In genomic region chr13:102845630-102846260, GRCh38 we compare ENCODE assay signal across 1 cellular context.
TF ChIP-seq lines count a peak whose summit lies in the region.

Gene ERCC5, plus strand, starts transcription at chr13:102846032. Its CDS starts 235 bp downstream, at chr13:102846267.

TF ChIP-seq in K562, 482 proteins besides CTCF, POLR2A, EP300 and RAD21 (continued from another document):
- no peak for TF ChIP-seq ZBTB2 (IDR thresholded peaks at IDR 0.05)
- no peak for TF ChIP-seq ZNF12 (CRISPR knock-in tag; IDR thresholded peaks at IDR 0.05)
- TF ChIP-seq HOXB6 (CRISPR knock-in tag; IDR thresholded peaks at IDR 0.05; ENCODE audit: borderline replicate concordance): no peak
- no peak for TF ChIP-seq KLF10 (CRISPR knock-in tag; IDR thresholded peaks at IDR 0.05)
- peak; percentile 91 for TF ChIP-seq ETV1 (tag; conservative IDR thresholded peaks at IDR 0.05; ENCODE audit: low read depth)
- no peak for TF ChIP-seq ZNF77 (CRISPR knock-in tag; IDR thresholded peaks at IDR 0.05)
- TF ChIP-seq SRSF3 (IDR thresholded peaks at IDR 0.05; ENCODE audit: insufficient read depth, low read length): no peak
- TF ChIP-seq HES1 (IDR thresholded peaks at IDR 0.05; ENCODE audit: low read depth): no peak
- no peak for TF ChIP-seq ZNF778 (CRISPR knock-in tag; IDR thresholded peaks at IDR 0.05)
- no peak for TF ChIP-seq SNAPC5 (CRISPR knock-in tag; IDR thresholded peaks at IDR 0.05)
- TF ChIP-seq SIN3B (IDR thresholded peaks at IDR 0.05; ENCODE audit: low read depth): peak; percentile 89
- TF ChIP-seq HMGXB4 (CRISPR knock-in tag; IDR thresholded peaks at IDR 0.05): no peak
- TF ChIP-seq ATF1 (CRISPR knock-in tag; IDR thresholded peaks at IDR 0.05): peak; percentile 75
- TF ChIP-seq ATF1 (tag; IDR thresholded peaks at IDR 0.05): peak; percentile 99
- TF ChIP-seq ATF6 (CRISPR knock-in tag; IDR thresholded peaks at IDR 0.05): no peak
- no peak for TF ChIP-seq SNRNP70 (optimal IDR thresholded peaks at IDR 0.05; ENCODE audit: low read depth, low read length)
- TF ChIP-seq CBFA2T2 (conservative IDR thresholded peaks at IDR 0.05): no peak
- TF ChIP-seq ZNF431 (CRISPR knock-in tag; IDR thresholded peaks at IDR 0.05): no peak
- no peak for TF ChIP-seq HOMEZ (CRISPR knock-in tag; IDR thresholded peaks at IDR 0.05)
- TF ChIP-seq DEAF1 (CRISPR knock-in tag; IDR thresholded peaks at IDR 0.05): no peak
- no peak for TF ChIP-seq PTBP1 (IDR thresholded peaks at IDR 0.05; ENCODE audit: low read depth, low read length)
- no peak for TF ChIP-seq E4F1 (CRISPR knock-in tag; IDR thresholded peaks at IDR 0.05; ENCODE audit: borderline replicate concordance)
- TF ChIP-seq ZKSCAN8 (CRISPR knock-in tag; IDR thresholded peaks at IDR 0.05): no peak
- TF ChIP-seq CSDE1 (IDR thresholded peaks at IDR 0.05): no peak
- peak; percentile 59 for TF ChIP-seq TBP (optimal IDR thresholded peaks at IDR 0.05; ENCODE audit: low read depth, low read length)
- TF ChIP-seq PCBP1 (IDR thresholded peaks at IDR 0.05; ENCODE audit: low read depth, low read length, poor library complexity, severe bottlenecking): no peak
- no peak for TF ChIP-seq ZNF165 (CRISPR knock-in tag; IDR thresholded peaks at IDR 0.05; ENCODE audit: borderline replicate concordance)
- peak; percentile 87 for TF ChIP-seq L3MBTL2 (IDR thresholded peaks at IDR 0.05)
- no peak for TF ChIP-seq JUN (IDR thresholded peaks at IDR 0.05; ENCODE audit: borderline replicate concordance, low read depth, low read length)
- no peak for TF ChIP-seq JUN (CRISPR knock-in tag; IDR thresholded peaks at IDR 0.05; ENCODE audit: borderline replicate concordance)
- TF ChIP-seq CAMTA2 (CRISPR knock-in tag; conservative IDR thresholded peaks at IDR 0.05): no peak
- no peak for TF ChIP-seq DNMT1 (IDR thresholded peaks at IDR 0.05)
- no peak for TF ChIP-seq ZNF316 (IDR thresholded peaks at IDR 0.05)
- TF ChIP-seq MITF (IDR thresholded peaks at IDR 0.05): no peak
- TF ChIP-seq FOXJ3 (CRISPR knock-in tag; IDR thresholded peaks at IDR 0.05): no peak
- TF ChIP-seq CBX8 (IDR thresholded peaks at IDR 0.05; ENCODE audit: borderline replicate concordance, extremely low read depth, low read depth, low read length, poor library complexity, severe bottlenecking): no peak
- no peak for TF ChIP-seq HNRNPK (IDR thresholded peaks at IDR 0.05; ENCODE audit: low read depth, low read length, poor library complexity, severe bottlenecking)
- TF ChIP-seq FOXK1 (CRISPR knock-in tag; IDR thresholded peaks at IDR 0.05; ENCODE audit: borderline replicate concordance): no peak
- TF ChIP-seq CBX2 (IDR thresholded peaks at IDR 0.05; ENCODE audit: insufficient read depth, low read length, poor library complexity, severe bottlenecking): no peak
- TF ChIP-seq OTX1 (CRISPR knock-in tag; IDR thresholded peaks at IDR 0.05): no peak
- TF ChIP-seq PHB2 (IDR thresholded peaks at IDR 0.05; ENCODE audit: low read depth): no peak
- TF ChIP-seq ZFX (CRISPR knock-in tag; IDR thresholded peaks at IDR 0.05): peak; percentile 95
- peak; percentile 41 for TF ChIP-seq HMGN3 (IDR thresholded peaks at IDR 0.05; ENCODE audit: borderline replicate concordance, extremely low read depth, insufficient read length, low read depth, low read length)
- TF ChIP-seq SRSF7 (optimal IDR thresholded peaks at IDR 0.05; ENCODE audit: low read depth, low read length): no peak
- no peak for TF ChIP-seq HNRNPUL1 (IDR thresholded peaks at IDR 0.05; ENCODE audit: low read length)
- TF ChIP-seq ZKSCAN1 (IDR thresholded peaks at IDR 0.05; ENCODE audit: low read depth, low read length): 0 out of 2 replicates have a peak, but pooled peaks have one; percentile 27
- TF ChIP-seq PHF21A (IDR thresholded peaks at IDR 0.05; ENCODE audit: borderline replicate concordance, low read depth): no peak
- peak; percentile 47; the same call in 1 of the 2 replicates for TF ChIP-seq RNF2 (IDR thresholded peaks at IDR 0.05)
- TF ChIP-seq ESRRB (CRISPR knock-in tag; IDR thresholded peaks at IDR 0.05; ENCODE audit: borderline replicate concordance): no peak
- no peak for TF ChIP-seq KDM2B (CRISPR knock-in tag; IDR thresholded peaks at IDR 0.05)
- TF ChIP-seq MYBL2 (IDR thresholded peaks at IDR 0.05; ENCODE audit: low read depth): no peak
- no peak for TF ChIP-seq MYBL2 (CRISPR knock-in tag; IDR thresholded peaks at IDR 0.05; ENCODE audit: borderline replicate concordance)
- TF ChIP-seq LARP7 (IDR thresholded peaks at IDR 0.05): no peak
- TF ChIP-seq U2AF1 (optimal IDR thresholded peaks at IDR 0.05; ENCODE audit: low read depth, low read length): no peak
- TF ChIP-seq ZNF436 (CRISPR knock-in tag; IDR thresholded peaks at IDR 0.05): no peak
- peak; percentile 84 for TF ChIP-seq RBFOX2 (IDR thresholded peaks at IDR 0.05; ENCODE audit: low read depth, low read length)
